28 cellular contexts compared by ENCODE assay signal in the genomic region with DNA sequence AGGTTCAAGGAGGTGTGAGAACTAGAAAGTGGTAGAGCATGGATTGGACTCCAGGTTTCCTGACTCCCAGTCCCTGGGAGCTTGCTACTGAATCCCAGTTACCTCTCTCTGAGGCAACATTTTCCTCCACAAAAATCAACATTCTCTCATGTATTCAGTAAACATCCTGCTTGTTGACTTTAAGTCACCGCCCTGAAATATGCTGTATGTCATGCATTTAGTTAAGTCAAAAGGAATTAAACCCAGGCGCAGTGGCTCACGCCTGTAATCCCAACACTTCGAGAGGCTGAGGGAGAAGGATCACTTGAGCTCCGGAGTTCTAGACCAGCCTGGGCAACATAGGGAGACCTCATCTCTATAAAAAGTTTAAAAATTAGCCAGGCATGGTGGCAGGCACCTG. TPM values are rescaled to one million over a fixed set of nuclear protein-coding genes. Genes with fewer than 3 reads are reported as not detected.
"Had no signal": no experiment of that assay in that cellular context is flagged by ENCODE, and none has a peak within 500 bp of the region (broad histone marks: within the 10 kb centered on the region; RNA-seq: fewer than 3 reads in every experiment).

No MANE protein-coding gene starts in this region.

- H3K36me3 ChIP-seq: adrenal gland, ascending aorta, brain microvascular endothelial cell, esophagus muscularis mucosa, gastroesophageal sphincter, lower lobe of right lung, sigmoid colon, transverse colon, vagina had no signal

- DNase-seq: activated CD8-positive, alpha-beta memory T cell treated with anti-CD3 and anti-CD28 coated beads, Interleukin-2, amount 50 U/mL, for 4 hours; activated naive CD4-positive, alpha-beta T cell; activated T-cell treated with anti-CD3 and anti-CD28 coated beads, Interleukin-2, amount 50 U/mL, for 24 hours; adrenal gland; brain microvascular endothelial cell; dorsolateral prefrontal cortex; effector memory CD8-positive, alpha-beta T cell; head of caudate nucleus; lower lobe of right lung; naive thymus-derived CD4-positive, alpha-beta T cell; sigmoid colon; stimulated activated CD4-positive, alpha-beta T cell treated with anti-CD3 and anti-CD28 coated beads, Interleukin-15, amount 100 ng/mL, for 24 hours; T-helper 9 cell; transverse colon had no signal

- H3K4me2 ChIP-seq: smooth muscle cell had no signal

- H3K4me3 Mint-ChIP-seq: activated naive CD8-positive, alpha-beta T cell; activated T-cell treated with anti-CD3 and anti-CD28 coated beads, Interleukin-2, amount 50 U/mL, for 24 hours; activated T-helper 17 cell treated with anti-CD3 and anti-CD28 coated beads, Interleukin-2, amount 50 U/mL, for 72 hours; central memory CD8-positive, alpha-beta T cell; effector memory CD8-positive, alpha-beta T cell; naive thymus-derived CD4-positive, alpha-beta T cell; neural crest cell; stimulated activated memory B cell treated with anti-CD40 and anti-IgM and Interleukin-4, amounts not matched to agents 10 μg/mL and 1 μg/mL and 100 μg/mL, for 72 hours had no signal

- H3K27ac Mint-ChIP-seq: activated naive CD8-positive, alpha-beta T cell; activated T-cell treated with anti-CD3 and anti-CD28 coated beads, Interleukin-2, amount 50 U/mL, for 24 hours; activated T-helper 17 cell treated with anti-CD3 and anti-CD28 coated beads, Interleukin-2, amount 50 U/mL, for 72 hours; effector memory CD8-positive, alpha-beta T cell; stimulated activated memory B cell treated with anti-CD40 and anti-IgM and Interleukin-4, amounts not matched to agents 10 μg/mL and 1 μg/mL and 100 μg/mL, for 72 hours had no signal

- H3K9me3 Mint-ChIP-seq: activated T-cell treated with anti-CD3 and anti-CD28 coated beads, Interleukin-2, amount 50 U/mL, for 24 hours; activated T-helper 17 cell treated with anti-CD3 and anti-CD28 coated beads, Interleukin-2, amount 50 U/mL, for 72 hours; central memory CD8-positive, alpha-beta T cell; effector memory CD8-positive, alpha-beta T cell; neural crest cell; stimulated activated memory B cell treated with anti-CD40 and anti-IgM and Interleukin-4, amounts not matched to agents 10 μg/mL and 1 μg/mL and 100 μg/mL, for 72 hours had no signal

- FAIRE-seq: colon, endothelial cell of umbilical vein, keratinocyte had no signal

- H3K4me3 ChIP-seq: adrenal gland, ascending aorta, dorsolateral prefrontal cortex, esophagus muscularis mucosa, gastroesophageal sphincter, lower lobe of right lung, sigmoid colon, smooth muscle cell, transverse colon, vagina had no signal

- H3K27ac ChIP-seq: adrenal gland, ascending aorta, brain microvascular endothelial cell, dorsolateral prefrontal cortex, esophagus muscularis mucosa, gastroesophageal sphincter, lower lobe of right lung, sigmoid colon, transverse colon, vagina had no signal

- H3K9me3 ChIP-seq: adrenal gland, ascending aorta, esophagus muscularis mucosa, gastroesophageal sphincter, lower lobe of right lung, sigmoid colon, transverse colon, vagina had no signal

- H3K27me3 ChIP-seq: adrenal gland, ascending aorta, brain microvascular endothelial cell, sigmoid colon, vagina had no signal

- ATAC-seq: activated T-helper 17 cell treated with anti-CD3 and anti-CD28 coated beads, Interleukin-2, amount 50 U/mL, for 72 hours; effector memory CD8-positive, alpha-beta T cell; gastroesophageal sphincter; left lobe of liver; naive thymus-derived CD4-positive, alpha-beta T cell; stimulated activated memory B cell treated with anti-CD40 and anti-IgM and Interleukin-4, amounts not matched to agents 10 μg/mL and 1 μg/mL and 100 μg/mL, for 72 hours had no signal

- H3K36me3 Mint-ChIP-seq: activated naive CD8-positive, alpha-beta T cell; naive thymus-derived CD4-positive, alpha-beta T cell; stimulated activated memory B cell treated with anti-CD40 and anti-IgM and Interleukin-4, amounts not matched to agents 10 μg/mL and 1 μg/mL and 100 μg/mL, for 72 hours had no signal

RNA-seq across cellular contexts. Expression of a gene that starts 3.8 kb away (rescaled TPM):
- total RNA-seq: activated T-helper 17 cell treated with anti-CD3 and anti-CD28 coated beads, Interleukin-2, amount 50 U/mL, for 72 hours; naive thymus-derived CD4-positive, alpha-beta T cell had no signal
- polyA plus RNA-seq: naive thymus-derived CD4-positive, alpha-beta T cell had no signal
